Comparison of ENCODE assay signal across 33 cellular contexts in genomic region chr9:131612851-131613250, GRCh38.
A peak's percentile ranks its signal among the peaks of the same experiment; 100 is the strongest.
DNase-seq lines count a peak whose midpoint lies in the region; ATAC-seq, FAIRE-seq and TF ChIP-seq lines count a peak whose summit lies in the region.
"Had no signal": no experiment of that assay in that cellular context is flagged by ENCODE, and none has a peak within 500 bp of the region (broad histone marks: within the 10 kb centered on the region; RNA-seq: fewer than 3 reads in every experiment).

No MANE protein-coding gene starts in this region.

- H3K4me1 Mint-ChIP-seq in MCF 10A (ENCODE audit: insufficient read depth, unreplicated experiment) (peaks cover 29% of the 10 kb centered on the region), WTC11 (peaks cover 16% of the 10 kb centered on the region), glutamatergic neuron (ENCODE audit: low read depth, unreplicated experiment) (peaks cover 50% of the 10 kb centered on the region)

- no peak overlapping the region for H3K27ac ChIP-seq in breast epithelium
- no peak overlapping the region for H3K27ac ChIP-seq in osteoblast (ENCODE audit: low read depth, low read length)
- H3K27ac ChIP-seq: adrenal gland, body of pancreas, psoas muscle, tibial nerve, VCaP had no signal

- POLR2A ChIA-PET in MCF 10A (lab: Yijun Ruan, JAX) (interaction anchor here (0.6 to 5.5 kb wide), 4 partner anchors 9 to 230 kb away, joined by 3 to 44 read pairs (median 3); no protein-coding TSS in a partner anchor), WTC11 (lab: Charles Lee) (no interaction called here)

- H3K9me3 ChIP-seq in breast epithelium = no peaks in the 10 kb centered on the region
- no peaks in the 10 kb centered on the region for H3K9me3 ChIP-seq in osteoblast (ENCODE audit: low read depth, low read length)
- H3K9me3 ChIP-seq: adrenal gland, body of pancreas, psoas muscle, tibial nerve had no signal

- FAIRE-seq in GM19239 (lab: Jason Lieb, UNC) = no peak
- FAIRE-seq: endothelial cell of umbilical vein, frontal cortex, G401.6 had no signal

- no peak overlapping the region for H3K4me2 ChIP-seq in osteoblast (ENCODE audit: insufficient read depth, low read length)

- H3K4me3 ChIP-seq in breast epithelium (no peak overlapping the region), osteoblast (ENCODE audit: insufficient read depth, low read length) (no peak overlapping the region)
- H3K4me3 ChIP-seq: adrenal gland, body of pancreas, dorsolateral prefrontal cortex, psoas muscle, tibial nerve had no signal

- no peaks in the 10 kb centered on the region for H3K27me3 Mint-ChIP-seq in MCF 10A (ENCODE audit: insufficient read depth, unreplicated experiment)
- no peaks in the 10 kb centered on the region for H3K27me3 Mint-ChIP-seq in WTC11 (ENCODE audit: low read depth)
- H3K27me3 Mint-ChIP-seq in glutamatergic neuron (ENCODE audit: unreplicated experiment) = peaks cover 10% of the 10 kb centered on the region

- no peak overlapping the region for H2AFZ ChIP-seq in osteoblast (ENCODE audit: low read length)

- no peaks in the 10 kb centered on the region for H3K27me3 ChIP-seq in breast epithelium
- H3K27me3 ChIP-seq in osteoblast (ENCODE audit: insufficient read depth, low read length) = no peaks in the 10 kb centered on the region
- H3K27me3 ChIP-seq: adrenal gland, body of pancreas, dorsolateral prefrontal cortex, tibial nerve had no signal

- TF ChIP-seq CTCF in MCF 10A (IDR thresholded peaks at IDR 0.05; ENCODE audit: unreplicated experiment) (no peak), breast epithelium (IDR thresholded peaks at IDR 0.05) (no peak), WTC11 (IDR thresholded peaks at IDR 0.05) (no peak), glutamatergic neuron (IDR thresholded peaks at IDR 0.05; ENCODE audit: partially characterized antibody, unreplicated experiment) (no peak), osteoblast (IDR thresholded peaks at IDR 0.05; ENCODE audit: extremely low read depth, low read depth, low read length) (no peak)

- DNase-seq in MCF 10A (ENCODE audit: unreplicated experiment) (no peak), breast epithelium (ENCODE audit: low spot score in 2 of 2) (no peak), WTC11 (ENCODE audit: low spot score) (no peak), glutamatergic neuron (no peak), NCI-H1092 (lab: John Stamatoyannopoulos, UW) (no peak), GM19239 (ENCODE audit: insufficient read length, low spot score) (no peak), osteoblast (ENCODE audit: insufficient read length, low spot score, missing footprints) (no peak)
- DNase-seq: activated CD4-positive, alpha-beta T cell treated with anti-CD3 and anti-CD28 coated beads for 48 hours; adrenal gland; body of pancreas; C1 segment of cervical spinal cord; Calu3; DMS79; dorsolateral prefrontal cortex; Kasumi-1; MV-4-11; natural killer cell; NCI-H146; NCI-H446; NCI-H774; psoas muscle; SIG-M5; stimulated activated CD4-positive, alpha-beta T cell treated with anti-CD3 and anti-CD28 coated beads, Interleukin-12 subunit alpha, Interleukin-12 subunit beta, amount 100 ng/mL, for 4 hours; stimulated activated CD4-positive, alpha-beta T cell treated with anti-CD3 and anti-CD28 coated beads, Interleukin-2, amount 100 ng/mL, for 48 hours; T1000 had no signal

- no peak overlapping the region for H3K4me3 Mint-ChIP-seq in MCF 10A (ENCODE audit: unreplicated experiment)
- no peak overlapping the region for H3K4me3 Mint-ChIP-seq in WTC11
- no peak overlapping the region for H3K4me3 Mint-ChIP-seq in glutamatergic neuron (ENCODE audit: unreplicated experiment)
- H3K4me3 Mint-ChIP-seq: natural killer cell had no signal

- H3K9me3 Mint-ChIP-seq in MCF 10A (ENCODE audit: unreplicated experiment) (no peaks in the 10 kb centered on the region), WTC11 (no peaks in the 10 kb centered on the region), glutamatergic neuron (ENCODE audit: unreplicated experiment) (peaks cover 26% of the 10 kb centered on the region)
- H3K9me3 Mint-ChIP-seq: activated T-helper 2 cell treated with anti-CD3 and anti-CD28 coated beads, Interferon-gamma antibody, Interleukin-2, Interleukin-4, amounts not matched to agents 10 μg/mL and 5 μg/mL and 100 μg/mL, durations not matched to agents 14 hours and 24 hours and 36 hours; natural killer cell had no signal

- CTCF ChIA-PET in MCF 10A (lab: Yijun Ruan, JAX) (interaction anchor here (1.0 to 1.4 kb wide), 2 partner anchors 9 to 21 kb away, joined by 3 to 5 read pairs; no protein-coding TSS in a partner anchor), WTC11 (lab: Charles Lee) (interaction anchor here (1.9 kb wide), 1 partner anchor 9 kb away, joined by 4 read pairs; no protein-coding TSS in a partner anchor)

- intact Hi-C loops in MCF 10A (cut with micrococcal nuclease) = no loop called here
- intact Hi-C loops in breast epithelium (cut with DNase I; ENCODE audit: low total_unique reads) = no loop called here

- peaks cover 4 to 15% of the 10 kb centered on the region in 2 donors for H3K4me1 ChIP-seq in breast epithelium
- peaks cover 32% of the 10 kb centered on the region for H3K4me1 ChIP-seq in osteoblast (ENCODE audit: insufficient read depth, low read length)

- no peak for TF ChIP-seq POLR2A in breast epithelium (IDR thresholded peaks at IDR 0.05)

- H3K36me3 Mint-ChIP-seq in MCF 10A (ENCODE audit: insufficient read depth, unreplicated experiment) (peaks cover 21% of the 10 kb centered on the region), WTC11 (peaks cover 10% of the 10 kb centered on the region; the same call in 1 of the 2 replicates), glutamatergic neuron (ENCODE audit: unreplicated experiment) (peaks cover 5% of the 10 kb centered on the region)

- no peaks in the 10 kb centered on the region for H3K79me2 ChIP-seq in osteoblast (ENCODE audit: insufficient read depth, low read length)

- BruUV-seq in MCF 10A (replicated peaks; lab: Mats Ljungman, UMichigan) = no TSS peak

- H3K36me3 ChIP-seq in breast epithelium (no peaks in the 10 kb centered on the region), osteoblast (ENCODE audit: insufficient read depth, low read length) (peaks cover 5% of the 10 kb centered on the region)

- H3K27ac Mint-ChIP-seq in MCF 10A (ENCODE audit: low read depth, unreplicated experiment) = peak overlapping the region; percentile 75
- H3K27ac Mint-ChIP-seq in WTC11 = peak overlapping the region; percentile 46
- peak overlapping the region; percentile 57 for H3K27ac Mint-ChIP-seq in glutamatergic neuron (ENCODE audit: unreplicated experiment)
- H3K27ac Mint-ChIP-seq: activated T-helper 2 cell treated with anti-CD3 and anti-CD28 coated beads, Interferon-gamma antibody, Interleukin-2, Interleukin-4, amounts not matched to agents 10 μg/mL and 5 μg/mL and 100 μg/mL, durations not matched to agents 14 hours and 24 hours and 36 hours had no signal

- ATAC-seq in WTC11 = no peak
- ATAC-seq: body of pancreas, Panc1, psoas muscle, sciatic nerve had no signal

- H4K20me1 ChIP-seq in osteoblast (ENCODE audit: insufficient read depth, low read length) = peaks cover 20% of the 10 kb centered on the region

TF ChIP-seq in WTC11, 78 proteins besides CTCF, POLR2A, EP300 and RAD21 (continues in another document):
- no peak for TF ChIP-seq CREB1 (CRISPR knock-in tag; IDR thresholded peaks at IDR 0.05)
- TF ChIP-seq SP1 (CRISPR knock-in tag; conservative IDR thresholded peaks at IDR 0.05) = no peak
- no peak for TF ChIP-seq GTF2I (CRISPR knock-in tag; conservative IDR thresholded peaks at IDR 0.05)
- no peak for TF ChIP-seq RORB (CRISPR knock-in tag; IDR thresholded peaks at IDR 0.05)
- TF ChIP-seq SOX15 (CRISPR knock-in tag; IDR thresholded peaks at IDR 0.05) = no peak
- TF ChIP-seq ESRRA (CRISPR knock-in tag; IDR thresholded peaks at IDR 0.05; ENCODE audit: borderline replicate concordance) = no peak
- no peak for TF ChIP-seq MYBL2 (CRISPR knock-in tag; IDR thresholded peaks at IDR 0.05)
- TF ChIP-seq ZNF423 (CRISPR knock-in tag; IDR thresholded peaks at IDR 0.05) = no peak
- no peak for TF ChIP-seq ZNF138 (CRISPR knock-in tag; conservative IDR thresholded peaks at IDR 0.05)
- TF ChIP-seq ETV6 (CRISPR knock-in tag; IDR thresholded peaks at IDR 0.05) = no peak
- no peak for TF ChIP-seq NR1H2 (CRISPR knock-in tag; IDR thresholded peaks at IDR 0.05)
- no peak for TF ChIP-seq NFE2L1 (CRISPR knock-in tag; IDR thresholded peaks at IDR 0.05)
- TF ChIP-seq TEAD4 (CRISPR knock-in tag; IDR thresholded peaks at IDR 0.05) = no peak
- no peak for TF ChIP-seq FOXK1 (CRISPR knock-in tag; IDR thresholded peaks at IDR 0.05)
- no peak for TF ChIP-seq MXD4 (CRISPR knock-in tag; IDR thresholded peaks at IDR 0.05; ENCODE audit: borderline replicate concordance)
- no peak for TF ChIP-seq ARID4B (CRISPR knock-in tag; IDR thresholded peaks at IDR 0.05; ENCODE audit: borderline replicate concordance)
